ENCODE assay signal across 17 cellular contexts in genomic region chr2:143697744-143698143, GRCh38.
DNase-seq lines count a peak whose midpoint lies in the region; ATAC-seq and TF ChIP-seq lines count a peak whose summit lies in the region.
"Had no signal": no experiment of that assay in that cellular context is flagged by ENCODE, and none has a peak within 500 bp of the region (broad histone marks: within the 10 kb centered on the region; RNA-seq: fewer than 3 reads in every experiment).

No MANE protein-coding gene starts in this region.

- CTCF ChIA-PET in CD4-positive, alpha-beta T cell (lab: Charles Lee), result no interaction called here

- no peak for TF ChIP-seq CTCF in CD4-positive, alpha-beta T cell (IDR thresholded peaks at IDR 0.05)

- H3K4me1 Mint-ChIP-seq in CD4-positive, alpha-beta T cell (ENCODE audit: low read depth), result peaks cover 21% of the 10 kb centered on the region

- no peak for DNase-seq in CD4-positive, alpha-beta T cell
- DNase-seq in AG20443 (ENCODE audit: low spot score), result no peak
- DNase-seq in NAMALWA (ENCODE audit: low spot score), result no peak
- DNase-seq in cerebellar nuclear complex (lab: John Stamatoyannopoulos, UW), result no peak
- DNase-seq in stimulated activated naive CD4-positive, alpha-beta T cell (lab: John Stamatoyannopoulos, UW), result no peak
- DNase-seq: activated CD4-positive, alpha-beta T cell treated with anti-CD3 and anti-CD28 coated beads, Interleukin-2, amount 50 U/mL, for 48 hours; activated naive CD4-positive, alpha-beta T cell treated with anti-CD3 and anti-CD28 coated beads for 36 hours; effector CD8-positive, alpha-beta T cell; left colon; NCI-H226; posterior cingulate gyrus; SJCRH30 had no signal

- H3K9me3 Mint-ChIP-seq in CD4-positive, alpha-beta T cell, result peaks cover under 1% of the 10 kb centered on the region
- H3K9me3 Mint-ChIP-seq: GM23338 had no signal

- H3K9me3 ChIP-seq in CD4-positive, alpha-beta T cell (ENCODE audit: control insufficient read depth, low read length), result no peaks in the 10 kb centered on the region
- H3K9me3 ChIP-seq: breast epithelium had no signal

- H3K27me3 ChIP-seq in CD4-positive, alpha-beta T cell (ENCODE audit: control insufficient read depth, insufficient read depth, low read length), result no peaks in the 10 kb centered on the region
- H3K27me3 ChIP-seq: breast epithelium, SJCRH30 had no signal

- peak overlapping the region; percentile 56 for H3K27ac Mint-ChIP-seq in CD4-positive, alpha-beta T cell
- H3K27ac Mint-ChIP-seq: GM23338 had no signal

- POLR2A ChIA-PET in CD4-positive, alpha-beta T cell (lab: Charles Lee), result no interaction called here

- H3K36me3 Mint-ChIP-seq in CD4-positive, alpha-beta T cell (ENCODE audit: low read depth), result peaks cover 82% of the 10 kb centered on the region

- H3K4me3 Mint-ChIP-seq in CD4-positive, alpha-beta T cell, result no peak overlapping the region
- H3K4me3 Mint-ChIP-seq: activated naive CD4-positive, alpha-beta T cell treated with anti-CD3 and anti-CD28 coated beads for 36 hours; GM23338 had no signal

- intact Hi-C loops in CD4-positive, alpha-beta T cell (cut with DNase I, micrococcal nuclease), result no loop called here

- H3K27me3 Mint-ChIP-seq in CD4-positive, alpha-beta T cell, result no peaks in the 10 kb centered on the region

- no peak for ATAC-seq in CD4-positive, alpha-beta T cell (ENCODE audit: poor library complexity)
- ATAC-seq in GM18867 (IDR thresholded peaks at IDR 0.05; ENCODE audit: unreplicated experiment) (peak; percentile 62), GM21737 (IDR thresholded peaks at IDR 0.05; ENCODE audit: unreplicated experiment) (peak; percentile 47), HG03159 (IDR thresholded peaks at IDR 0.05; ENCODE audit: unreplicated experiment) (peak; percentile 42)
- ATAC-seq: GM23338, left colon had no signal

- no peak overlapping the region for H3K27ac ChIP-seq in CD4-positive, alpha-beta T cell (ENCODE audit: low read depth, low read length)
- H3K27ac ChIP-seq: breast epithelium, SJCRH30 had no signal
